Comparison of ENCODE assay signal across 28 cellular contexts in the genomic region with DNA sequence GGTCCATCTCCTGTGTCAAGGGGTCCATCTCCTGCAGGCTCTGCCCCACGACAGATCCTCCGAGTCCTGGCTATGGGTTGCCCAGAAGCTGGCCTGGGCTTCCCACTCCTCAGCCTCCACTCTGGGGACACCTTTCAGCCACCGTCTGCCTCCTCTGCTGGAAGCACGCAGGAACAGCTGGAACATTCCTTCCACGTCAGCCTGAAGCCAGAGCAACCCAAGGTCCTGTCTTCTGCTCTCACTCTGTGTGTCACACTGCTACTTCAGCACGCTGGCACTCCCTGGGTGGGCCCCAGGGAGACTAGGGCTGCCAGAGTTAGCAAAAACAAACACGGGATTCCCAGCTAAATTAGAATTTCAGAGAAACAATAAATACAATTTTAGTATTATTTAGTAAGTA.
"Had no signal": no experiment of that assay in that cellular context is flagged by ENCODE, and none has a peak within 500 bp of the region (broad histone marks: within the 10 kb centered on the region; RNA-seq: fewer than 3 reads in every experiment).

No MANE protein-coding gene starts in this region.

- H3K9me3 ChIP-seq: ascending aorta, breast epithelium, colonic mucosa, esophagus squamous epithelium had no signal

- ATAC-seq: activated CD4-positive, alpha-beta T cell treated with anti-CD3 and anti-CD28 coated beads for 36 hours; activated CD8-positive, alpha-beta memory T cell treated with anti-CD3 and anti-CD28 coated beads, Interleukin-2, amount 10 ng/mL, durations not matched to agents 7 days and 5 days; activated CD8-positive, alpha-beta T cell treated with anti-CD3 and anti-CD28 coated beads, Interleukin-2, amount 10 ng/mL, durations not matched to agents 7 days and 5 days; activated naive CD4-positive, alpha-beta T cell treated with anti-CD3 and anti-CD28 coated beads, Interleukin-2, amount 50 U/mL, for 72 hours had no signal

- H3K4me3 ChIP-seq: ascending aorta, breast epithelium, cardiac muscle cell, colonic mucosa, esophagus squamous epithelium had no signal

- H3K36me3 ChIP-seq: ascending aorta, breast epithelium, cardiac muscle cell, colonic mucosa, esophagus squamous epithelium, WERI-Rb-1 had no signal

- H3K27me3 ChIP-seq: ascending aorta, breast epithelium, cardiac muscle cell, colonic mucosa, esophagus squamous epithelium had no signal

- H3K27ac ChIP-seq: ascending aorta, breast epithelium, cardiac muscle cell, colonic mucosa, epithelial cell of prostate, esophagus squamous epithelium, WERI-Rb-1 had no signal

- DNase-seq: activated B cell treated with CpG ODN at 0.5 μM for 24 hours; activated CD4-positive, alpha-beta memory T cell treated with anti-CD3 and anti-CD28 coated beads for 36 hours; activated CD4-positive, alpha-beta T cell treated with anti-CD3 and anti-CD28 coated beads for 36 hours; activated CD4-positive, alpha-beta T cell treated with anti-CD3 and anti-CD28 coated beads, Interleukin-2, amount 10 ng/mL, durations not matched to agents 24 days and 14 days; activated CD4-positive, CD25-positive, alpha-beta regulatory T cell treated with anti-CD3 and anti-CD28 coated beads, Interleukin-2, amount 50 U/mL, for 72 hours; activated CD8-positive, alpha-beta memory T cell treated with anti-CD3 and anti-CD28 coated beads, Interleukin-2, amount 10 ng/mL, durations not matched to agents 7 days and 5 days; activated CD8-positive, alpha-beta memory T cell treated with anti-CD3 and anti-CD28 coated beads, Interleukin-2, amount 50 U/mL, for 4 hours; activated CD8-positive, alpha-beta T cell treated with anti-CD3 and anti-CD28 coated beads, Interleukin-2, amount 10 ng/mL, durations not matched to agents 7 days and 5 days; activated effector memory CD4-positive, alpha-beta T cell treated with anti-CD3 and anti-CD28 coated beads, Interleukin-2, amount 50 U/mL, for 16 hours; activated naive CD4-positive, alpha-beta T cell treated with anti-CD3 and anti-CD28 coated beads for 36 hours; activated naive CD8-positive, alpha-beta T cell treated with anti-CD3 and anti-CD28 coated beads, Interleukin-2, amount 10 ng/mL, durations not matched to agents 7 days and 5 days; activated T-cell treated with anti-CD3 and anti-CD28 coated beads, Interleukin-2, amount 50 U/mL, for 1 hour; activated T-cell treated with anti-CD3 and anti-CD28 coated beads, Interleukin-2, amount 50 U/mL, for 48 hours; central memory CD4-positive, alpha-beta T cell; cerebellar nuclear complex; colonic mucosa; effector CD8-positive, alpha-beta T cell; esophagus squamous epithelium; foreskin fibroblast; head of caudate nucleus; T-helper 2 cell; T-helper 9 cell; WERI-Rb-1 had no signal

- H3K4me1 ChIP-seq: ascending aorta, breast epithelium, colonic mucosa, esophagus squamous epithelium had no signal
